ENCODE assay signal across 7 cellular contexts in the genomic region with DNA sequence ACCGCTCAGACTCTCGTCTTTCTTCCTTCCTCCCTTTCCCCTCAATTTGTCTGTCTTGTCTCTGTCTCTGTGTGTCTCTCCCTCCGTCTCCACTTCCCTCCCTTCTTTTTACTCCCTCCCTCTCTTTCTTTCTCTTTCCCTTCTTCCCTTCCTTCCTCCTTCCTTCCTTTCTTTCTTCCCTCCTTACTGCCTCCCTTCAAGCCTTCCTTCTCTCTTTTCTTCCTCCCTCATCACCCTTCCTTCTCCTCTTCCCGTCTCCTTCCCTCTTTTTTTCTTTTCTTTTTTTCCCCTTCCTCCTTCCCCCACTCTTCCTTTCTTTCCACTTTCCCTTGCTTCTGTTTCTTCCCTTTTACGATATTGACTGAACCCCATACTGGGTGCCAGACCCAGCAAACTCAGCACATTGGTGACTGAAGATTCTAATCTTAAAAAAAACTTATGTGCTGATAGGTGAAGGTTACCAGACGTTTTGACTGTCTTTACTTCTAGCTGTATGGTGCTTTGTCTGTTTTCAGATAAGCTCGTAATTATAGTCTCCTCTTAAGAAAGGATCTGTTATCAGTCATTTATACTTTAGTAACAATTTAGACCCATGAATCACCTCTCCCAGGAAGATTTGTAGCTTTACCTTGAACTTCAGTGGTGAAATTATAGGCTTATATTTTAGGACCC. TPM values are rescaled to one million over a fixed set of nuclear protein-coding genes. Genes with fewer than 3 reads are reported as not detected.
DNase-seq lines count a peak whose midpoint lies in the region; ATAC-seq and TF ChIP-seq lines count a peak whose summit lies in the region.

No MANE protein-coding gene starts in this region.

- no peaks in the 10 kb centered on the region for H3K4me1 ChIP-seq in HEK293 (ENCODE audit: control insufficient read depth, insufficient read depth, low read length)
- peaks cover 12 to 67% (median 16%) of the 10 kb centered on the region in 3 donors for H3K4me1 ChIP-seq in gastroesophageal sphincter

- DNase-seq in Ammon's horn (ENCODE audit: low spot score): no peak
- no peak for DNase-seq in NCI-H1105 treated with DMSO at 0.1 percent for 48 hours (lab: John Stamatoyannopoulos, UW)
- no peak for DNase-seq in NCI-H2081 (lab: John Stamatoyannopoulos, UW)

- peaks cover 13% of the 10 kb centered on the region for H3K27me3 Mint-ChIP-seq in stimulated activated memory B cell treated with anti-CD40 and anti-IgM and Interleukin-4, amounts not matched to agents 10 μg/mL and 1 μg/mL and 100 μg/mL, for 72 hours

- CTCF ChIA-PET in HEK293 (lab: Yijun Ruan, JAX): interaction anchor here (0.6 to 1.5 kb wide), 15 partner anchors 8 to 420 kb away, joined by 3 to 10 read pairs (median 3); no protein-coding TSS in a partner anchor

- H3K4me1 Mint-ChIP-seq in stimulated activated memory B cell treated with anti-CD40 and anti-IgM and Interleukin-4, amounts not matched to agents 10 μg/mL and 1 μg/mL and 100 μg/mL, for 72 hours: peaks cover 47% of the 10 kb centered on the region

- H3K27me3 ChIP-seq in gastroesophageal sphincter: no peaks in the 10 kb centered on the region

- H3K27ac ChIP-seq in HEK293 (ENCODE audit: extremely low read depth, low read depth, low read length) (no peak overlapping the region; the same call in 1 of the 2 replicates), gastroesophageal sphincter (peak overlapping the region; percentile 60 to 90 (median 84))

- no peak for TF ChIP-seq EP300 in gastroesophageal sphincter (IDR thresholded peaks at IDR 0.05)

- peak overlapping the region; percentile 27 for H3K4me3 ChIP-seq in HEK293 (ENCODE audit: low read depth, low read length)
- peak overlapping the region; percentile 34 to 95 for H3K4me3 ChIP-seq in gastroesophageal sphincter

- H3K9me3 ChIP-seq in HEK293 (ENCODE audit: control insufficient read depth, insufficient read depth, low read depth, low read length): no peaks in the 10 kb centered on the region
- no peaks in the 10 kb centered on the region for H3K9me3 ChIP-seq in gastroesophageal sphincter

- ATAC-seq in SK-N-SH treated with all-trans-retinoic acid at 6 μM for 48 hours (no peak), gastroesophageal sphincter (no peak)
- no peak for ATAC-seq in stimulated activated memory B cell treated with anti-CD40 and anti-IgM and Interleukin-4, amounts not matched to agents 10 μg/mL and 1 μg/mL and 100 μg/mL, for 72 hours

- no peak for TF ChIP-seq POLR2A in gastroesophageal sphincter (IDR thresholded peaks at IDR 0.05)

- H3K36me3 Mint-ChIP-seq in stimulated activated memory B cell treated with anti-CD40 and anti-IgM and Interleukin-4, amounts not matched to agents 10 μg/mL and 1 μg/mL and 100 μg/mL, for 72 hours: peaks cover 21% of the 10 kb centered on the region

- H3K9me3 Mint-ChIP-seq in stimulated activated memory B cell treated with anti-CD40 and anti-IgM and Interleukin-4, amounts not matched to agents 10 μg/mL and 1 μg/mL and 100 μg/mL, for 72 hours: no peaks in the 10 kb centered on the region

- peak overlapping the region; percentile 92 for H3K27ac Mint-ChIP-seq in stimulated activated memory B cell treated with anti-CD40 and anti-IgM and Interleukin-4, amounts not matched to agents 10 μg/mL and 1 μg/mL and 100 μg/mL, for 72 hours

- no peak for TF ChIP-seq CTCF in HEK293 (tag by site-specific recombination; IDR thresholded peaks at IDR 0.05)
- TF ChIP-seq CTCF in gastroesophageal sphincter (IDR thresholded peaks at IDR 0.05): no peak

- POLR2A ChIA-PET in HEK293 (lab: Yijun Ruan, JAX): no interaction called here

- WGBS in gastroesophageal sphincter (ENCODE audit: low coverage in 1 of 2), 2 donors: 13 to 31% methylated on average over 4 to 6 of the region's 7 CpGs

- H3K36me3 ChIP-seq in HEK293 (ENCODE audit: control insufficient read depth in 2 of 2, insufficient read depth in 1 of 2, low read length in 2 of 2) (peaks cover 15 to 35% of the 10 kb centered on the region in 2 experiments), gastroesophageal sphincter (peaks cover 0 to 4% of the 10 kb centered on the region in 2 donors)

- peak overlapping the region; percentile 91 for H3K4me3 Mint-ChIP-seq in stimulated activated memory B cell treated with anti-CD40 and anti-IgM and Interleukin-4, amounts not matched to agents 10 μg/mL and 1 μg/mL and 100 μg/mL, for 72 hours

TF ChIP-seq in HEK293, 187 proteins besides CTCF, POLR2A, EP300 and RAD21 (continues in another document):
- TF ChIP-seq ZNF302 (tag by site-specific recombination; IDR thresholded peaks at IDR 0.05; ENCODE audit: low read depth): no peak
- TF ChIP-seq REPIN1 (tag by site-specific recombination; IDR thresholded peaks at IDR 0.05; ENCODE audit: low read depth): peak; percentile 86; the same call in 1 of the 2 replicates

TF ChIP-seq in SK-N-SH treated with all-trans-retinoic acid at 6 μM for 48 hours, 23 proteins besides CTCF, POLR2A, EP300 and RAD21:
- TF ChIP-seq ISL1 (CRISPR knock-in tag; IDR thresholded peaks at IDR 0.05) (0 out of 2 replicates have a peak, but pooled peaks have one; percentile 19), GLIS3 (CRISPR knock-in tag; IDR thresholded peaks at IDR 0.05) (0 out of 2 replicates have a peak, but pooled peaks have one; percentile 17), CSRNP3 (CRISPR knock-in tag; IDR thresholded peaks at IDR 0.05) (no peak)
TF ChIP-seq in SK-N-SH treated with all-trans-retinoic acid at 6 μM for 48 hours: peak in this region for 2.

RNA-seq across cellular contexts. Expression of gene BRD7, which starts 0.5 kb away (rescaled TPM):
- total RNA-seq in gastroesophageal sphincter: 10 to 100 TPM; 59.1 to 84.0 (median 70.5) TPM

Comparison
In these comparisons a context has a peak if more than half of its experiments do, and no peak if none do; other contexts are left out.
1. Of the 2 proteins assayed by ChIP-seq in both HEK293 and SK-N-SH treated with all-trans-retinoic acid at 6 μM for 48 hours: peak only in HEK293: PATZ1; only in SK-N-SH treated with all-trans-retinoic acid at 6 μM for 48 hours: none; in both: none; in neither: 1.